ENCODE assay signal across 8 cellular contexts in the genomic region with DNA sequence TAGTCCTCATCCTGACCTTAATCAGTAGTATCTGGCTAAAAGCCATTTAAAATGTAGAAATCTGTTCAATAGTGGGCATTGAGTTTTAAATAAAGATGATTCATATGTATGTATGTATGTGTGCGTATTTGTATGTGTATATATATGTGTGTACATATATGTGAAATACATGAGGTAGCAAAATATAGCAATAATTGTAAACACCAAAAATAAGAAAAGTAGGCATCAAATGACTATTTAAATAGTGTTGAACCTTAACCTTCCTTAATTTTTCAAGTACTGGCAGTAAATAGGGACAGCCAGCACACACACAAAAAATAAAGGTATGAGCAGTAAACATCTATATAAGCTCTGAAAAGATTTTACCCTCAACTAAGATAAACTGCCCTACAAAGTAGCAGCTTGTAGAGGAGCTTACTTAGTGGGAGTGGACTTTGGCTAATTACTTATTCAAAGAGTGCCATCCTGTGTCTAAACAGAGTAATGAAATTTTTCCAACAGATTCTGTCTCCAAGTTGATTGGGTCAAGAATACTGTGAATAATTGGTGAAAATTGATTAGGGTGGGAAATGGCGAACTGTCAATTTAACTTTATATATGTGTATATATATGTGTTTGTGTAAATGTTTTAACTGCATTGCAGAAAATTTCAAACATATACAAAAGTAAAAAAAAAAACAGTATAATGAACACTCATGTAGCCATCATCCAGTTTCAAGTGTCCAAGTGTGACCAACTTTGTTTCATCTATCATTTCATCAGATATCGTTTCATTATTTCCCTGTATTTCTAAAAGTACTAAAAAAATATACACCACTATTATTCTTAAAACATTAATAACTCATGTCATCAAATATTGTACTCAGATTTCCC. TPM values are rescaled to one million over a fixed set of nuclear protein-coding genes. Genes with fewer than 3 reads are reported as not detected.
DNase-seq lines count a peak whose midpoint lies in the region; ATAC-seq and TF ChIP-seq lines count a peak whose summit lies in the region.

No MANE protein-coding gene starts in this region.

- H3K18ac ChIP-seq in H9 (ENCODE audit: insufficient read length, low read depth, low read length), result no peak overlapping the region

- no peak for DNase-seq in activated CD4-positive, alpha-beta T cell treated with anti-CD3 and anti-CD28 coated beads for 36 hours
- DNase-seq in activated CD4-positive, alpha-beta T cell treated with anti-CD3 and anti-CD28 coated beads for 4 hours, result no peak
- DNase-seq in H9 (no peak), LNCaP clone FGC (ENCODE audit: low read depth) (peak; percentile 39), SK-N-DZ (ENCODE audit: low spot score) (peak; percentile 50), endodermal cell (no peak), uterus (no peak)

- H3K36me3 ChIP-seq in endodermal cell (ENCODE audit: control insufficient read depth, insufficient read depth, low read length) (no peaks in the 10 kb centered on the region), uterus (no peaks in the 10 kb centered on the region)

- no peak overlapping the region for H4K5ac ChIP-seq in H9 (ENCODE audit: insufficient read length, low read depth, low read length)

- peaks cover 18% of the 10 kb centered on the region for H3K23me2 ChIP-seq in H9 (ENCODE audit: insufficient read length, low read depth, low read length, poor library complexity, severe bottlenecking)

- H3K9ac ChIP-seq in H9 (ENCODE audit: extremely low read depth, insufficient read length, low read length) (no peak overlapping the region), endodermal cell (ENCODE audit: extremely low read depth, low read length, poor library complexity, severe bottlenecking) (no peak overlapping the region)

- no peaks in the 10 kb centered on the region for H3K79me2 ChIP-seq in H9 (ENCODE audit: insufficient read depth, low read length)

- H3K9me3 ChIP-seq in H9 (ENCODE audit: control insufficient read depth, low read depth, low read length), result no peaks in the 10 kb centered on the region
- H3K9me3 ChIP-seq in endodermal cell (ENCODE audit: control insufficient read depth, low read length), result no peaks in the 10 kb centered on the region
- no peaks in the 10 kb centered on the region for H3K9me3 ChIP-seq in mononuclear cell (ENCODE audit: low read depth, low read length)
- no peaks in the 10 kb centered on the region for H3K9me3 ChIP-seq in uterus

- no peak overlapping the region for H2BK15ac ChIP-seq in H9 (ENCODE audit: low read depth, low read length)

- ATAC-seq in activated CD4-positive, alpha-beta T cell treated with anti-CD3 and anti-CD28 coated beads for 36 hours, result peak; percentile 34

- no peak overlapping the region for H2BK5ac ChIP-seq in H9 (ENCODE audit: insufficient read length, low read length)

- no peak overlapping the region for H3K4me3 Mint-ChIP-seq in activated CD4-positive, alpha-beta T cell treated with anti-CD3 and anti-CD28 coated beads for 36 hours
- H3K4me3 Mint-ChIP-seq in H9 (no peak overlapping the region; a peak in 2 of 5 replicates), endodermal cell (no peak overlapping the region)

- H3T11ph ChIP-seq in H9 (ENCODE audit: low read length), result no peak overlapping the region

- H4K8ac ChIP-seq in H9 (replicated peaks; ENCODE audit: insufficient read length, low read depth, low read length), result no peak overlapping the region

- no peak overlapping the region for H2AFZ ChIP-seq in H9 (ENCODE audit: low read length)

- peak overlapping the region; percentile 74 for H3K4me2 ChIP-seq in H9 (ENCODE audit: insufficient read depth, insufficient read length, low read length)

- intact Hi-C loops in activated CD4-positive, alpha-beta T cell treated with anti-CD3 and anti-CD28 coated beads for 36 hours (cut with DNase I, micrococcal nuclease), result loop anchor here (1.0 to 5.0 kb wide), 12 partner anchors 139 to 849 kb away; partner anchors contain the start of genes CWC27 (in 1 of the 2), SREK1IP1 (in 1 of the 2) and TRIM23 (in 1 of the 2)
- intact Hi-C loops in uterus (cut with DNase I; ENCODE audit: low total_unique reads), result no loop called here

- H3K27ac Mint-ChIP-seq in activated CD4-positive, alpha-beta T cell treated with anti-CD3 and anti-CD28 coated beads for 36 hours, result peak overlapping the region; percentile 91
- H3K27ac Mint-ChIP-seq in H9, result peak overlapping the region in 2 of 3 experiments; percentile 90 to 91; a peak in 2 of 7 replicates
- H3K27ac Mint-ChIP-seq in endodermal cell, result no peak overlapping the region

- H3K79me1 ChIP-seq in H9 (ENCODE audit: insufficient read depth, low read depth, low read length, poor library complexity, severe bottlenecking), result no peaks in the 10 kb centered on the region

- no peak overlapping the region for H4K91ac ChIP-seq in H9 (ENCODE audit: insufficient read length, low read depth, low read length)

- H2BK120ac ChIP-seq in H9 (ENCODE audit: low read depth, low read length, poor library complexity, severe bottlenecking), result no peak overlapping the region

- no peak for TF ChIP-seq POLR2A in uterus (IDR thresholded peaks at IDR 0.05)

- H4K20me1 ChIP-seq in H9 (ENCODE audit: control insufficient read depth, insufficient read depth, insufficient read length), result no peaks in the 10 kb centered on the region

- POLR2A ChIA-PET in activated CD4-positive, alpha-beta T cell treated with anti-CD3 and anti-CD28 coated beads for 36 hours (lab: Charles Lee), result no interaction called here

- H3K36me3 Mint-ChIP-seq in activated CD4-positive, alpha-beta T cell treated with anti-CD3 and anti-CD28 coated beads for 36 hours (ENCODE audit: low read depth), result no peaks in the 10 kb centered on the region
- H3K36me3 Mint-ChIP-seq in H9 (ENCODE audit: insufficient read depth in 1 of 3, low read depth in 3 of 3) (no peaks in the 10 kb centered on the region; a peak in 1 of 7 replicates), endodermal cell (ENCODE audit: low read depth) (no peaks in the 10 kb centered on the region)

- H3K9me3 Mint-ChIP-seq in activated CD4-positive, alpha-beta T cell treated with anti-CD3 and anti-CD28 coated beads for 36 hours (ENCODE audit: low read depth), result no peaks in the 10 kb centered on the region
- H3K9me3 Mint-ChIP-seq in H9 (no peaks in the 10 kb centered on the region; a peak in 2 of 5 replicates), endodermal cell (peaks cover 11% of the 10 kb centered on the region)

- peak; percentile 71 for TF ChIP-seq CTCF in H9 (conservative IDR thresholded peaks at IDR 0.05)
- peak; percentile 64 for TF ChIP-seq CTCF in LNCaP clone FGC (IDR thresholded peaks at IDR 0.05; ENCODE audit: control insufficient read depth, extremely low read depth, insufficient read depth)
- peak; percentile 77 for TF ChIP-seq CTCF in endodermal cell (conservative IDR thresholded peaks at IDR 0.05)
- TF ChIP-seq CTCF in uterus (IDR thresholded peaks at IDR 0.05), result peak; percentile 52 to 75 (median 60)

- H2AK5ac ChIP-seq in H9 (ENCODE audit: insufficient read length, low read length), result no peak overlapping the region

- no peaks in the 10 kb centered on the region for H3K27me3 Mint-ChIP-seq in activated CD4-positive, alpha-beta T cell treated with anti-CD3 and anti-CD28 coated beads for 36 hours
- no peaks in the 10 kb centered on the region for H3K27me3 Mint-ChIP-seq in H9 (ENCODE audit: low read depth)
- H3K27me3 Mint-ChIP-seq in endodermal cell (ENCODE audit: insufficient read depth), result no peaks in the 10 kb centered on the region

- H3K56ac ChIP-seq in H9 (ENCODE audit: insufficient read length, low read depth, low read length), result no peak overlapping the region

- no peak overlapping the region for H3K23ac ChIP-seq in H9 (ENCODE audit: insufficient read length, low read depth, low read length)

- no peak overlapping the region for H3K4ac ChIP-seq in H9 (ENCODE audit: low read depth, low read length)

- peak overlapping the region; percentile 51; the same call in 1 of the 2 replicates for H3K4me3 ChIP-seq in LNCaP clone FGC (ENCODE audit: low read depth, low read length)
- H3K4me3 ChIP-seq in endodermal cell (ENCODE audit: low read length), result peak overlapping the region; percentile 77
- H3K4me3 ChIP-seq in mononuclear cell (ENCODE audit: low read length), result peak overlapping the region; percentile 79
- H3K4me3 ChIP-seq in uterus, result peak overlapping the region; percentile 36 to 64

- H2BK20ac ChIP-seq in H9 (ENCODE audit: low read depth, low read length, poor library complexity, severe bottlenecking), result no peak overlapping the region

- H2BK12ac ChIP-seq in H9 (ENCODE audit: insufficient read length, low read depth, low read length), result no peak overlapping the region

- H3K4me1 ChIP-seq in H9 (ENCODE audit: insufficient read depth, low read length) (no peaks in the 10 kb centered on the region; the same call in 1 of the 2 replicates), endodermal cell (ENCODE audit: control insufficient read depth, insufficient read depth, low read length) (no peaks in the 10 kb centered on the region), mononuclear cell (ENCODE audit: insufficient read depth, low read length) (peaks cover 16% of the 10 kb centered on the region), uterus (no peaks in the 10 kb centered on the region)

- H3K4me1 Mint-ChIP-seq in activated CD4-positive, alpha-beta T cell treated with anti-CD3 and anti-CD28 coated beads for 36 hours, result peaks cover 10% of the 10 kb centered on the region
- H3K4me1 Mint-ChIP-seq in H9 (peaks cover 20% of the 10 kb centered on the region in 2 experiments), endodermal cell (peaks cover 19% of the 10 kb centered on the region)

- H3K27me3 ChIP-seq in H9 (ENCODE audit: insufficient read depth, low read length), result no peaks in the 10 kb centered on the region; the same call in 1 of the 2 replicates
- H3K27me3 ChIP-seq in endodermal cell (ENCODE audit: control insufficient read depth, insufficient read depth, low read length, poor library complexity, severe bottlenecking), result peaks cover 14% of the 10 kb centered on the region
- peaks cover 18% of the 10 kb centered on the region for H3K27me3 ChIP-seq in mononuclear cell (ENCODE audit: insufficient read depth, low read length)
- no peaks in the 10 kb centered on the region for H3K27me3 ChIP-seq in uterus

- H3K14ac ChIP-seq in H9 (ENCODE audit: insufficient read depth, low read length), result no peak overlapping the region

- no CpG with 5 or more reads among the region's 3 CpGs for WGBS in H9 (ENCODE audit: extremely low coverage, insufficient read length, low lambda C conversion rate)
- 42 to 56% methylated on average over 1 to 3 of the region's 3 CpGs for WGBS in endodermal cell (ENCODE audit: insufficient coverage in 1 of 2, insufficient read length in 1 of 2), 2 experiments

- CTCF ChIA-PET in activated CD4-positive, alpha-beta T cell treated with anti-CD3 and anti-CD28 coated beads for 36 hours (lab: Charles Lee), result interaction anchor here (0.6 to 3.0 kb wide), 20 partner anchors 11 to 701 kb away, joined by 3 to 43 read pairs (median 4); partner anchors contain the start of genes CENPK and PPWD1

- H3K27ac ChIP-seq in H9 (ENCODE audit: insufficient read length, low read depth, low read length) (no peak overlapping the region), endodermal cell (ENCODE audit: low read depth, low read length) (peak overlapping the region; percentile 57), uterus (peak overlapping the region; percentile 94 to 99)

RNA-seq across cellular contexts. Expression of gene ADAMTS6, which starts 2.0 kb away (rescaled TPM):
- 1 to 10 TPM in 1 of 2 experiments, under 1 TPM in 1; 0.96 to 1.3 TPM for total RNA-seq in activated CD4-positive, alpha-beta T cell treated with anti-CD3 and anti-CD28 coated beads for 36 hours
- total RNA-seq in H9 (2021) (0.29 and 0.33 TPM in 2 replicates), endodermal cell (1 to 10 TPM; 2.8 to 4.3 TPM), mononuclear cell (4.9 TPM), uterus (10 to 100 TPM in 1 of 4 donors, 1 to 10 TPM in 3; 4.9 to 40.0 (median 7.3) TPM)
- polyA plus RNA-seq in SK-N-DZ (2014; cell fraction: cytosol; rRNA removed), result 0.55 and 0.65 TPM in 2 replicates
- polyA plus RNA-seq in SK-N-DZ (2014; cell fraction: nucleus; rRNA removed), result 1.6 and 3.3 TPM in 2 replicates
- polyA plus RNA-seq in endodermal cell (2013, experiment 1 of 2), result 6.4 TPM
- polyA plus RNA-seq in endodermal cell (2013, experiment 2 of 2), result 4.7 TPM

Comparison
In these comparisons a context has a peak if more than half of its experiments do, and no peak if none do; other contexts are left out.
1. DNase-seq: peak in LNCaP clone FGC (single experiment) and SK-N-DZ (single experiment); none in activated CD4-positive, alpha-beta T cell treated with anti-CD3 and anti-CD28 coated beads for 36 hours (single experiment), activated CD4-positive, alpha-beta T cell treated with anti-CD3 and anti-CD28 coated beads for 4 hours (0 of 2), H9 (single experiment), endodermal cell (single experiment) and uterus (0 of 2).
2. Peak in every context shown above with its lines, with median percentiles within 50 percentile points of each other: CTCF ChIP-seq and H3K4me3 ChIP-seq.